18 cellular contexts compared by ENCODE assay signal in the genomic region with DNA sequence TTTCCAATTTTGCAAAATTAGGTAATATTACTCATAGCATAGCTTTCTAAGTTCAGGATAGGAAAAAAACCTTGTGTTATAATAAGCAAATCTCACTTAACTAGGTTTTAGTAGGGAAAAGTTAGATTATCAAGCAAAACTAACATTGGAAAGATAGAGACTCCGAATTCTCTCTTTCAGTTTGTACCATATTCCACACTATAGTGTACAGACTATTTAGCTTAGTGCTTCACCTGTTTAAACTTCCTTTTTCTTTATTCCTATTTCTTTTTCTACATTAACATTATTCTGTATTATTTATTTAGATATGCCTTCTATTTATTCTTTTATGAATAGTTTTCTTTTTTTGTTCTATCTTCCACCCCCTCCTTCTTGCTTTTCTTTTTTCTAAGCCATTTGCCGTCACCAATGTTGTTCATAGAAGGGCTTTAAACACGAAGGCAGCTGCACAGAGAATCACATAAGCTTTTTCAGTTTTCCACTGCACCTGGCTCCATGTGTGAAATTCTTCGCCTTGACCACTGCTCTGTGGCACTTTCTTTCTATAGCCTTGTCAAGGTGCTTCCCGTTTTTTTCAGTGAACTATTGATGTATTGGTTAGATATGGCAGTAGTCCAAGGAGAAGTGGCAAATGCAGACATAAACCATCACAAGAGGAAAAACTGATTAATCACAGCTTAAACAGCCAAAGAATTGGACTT. TPM values are rescaled to one million over a fixed set of nuclear protein-coding genes. Genes with fewer than 3 reads are reported as not detected.
DNase-seq lines count a peak whose midpoint lies in the region; ATAC-seq and TF ChIP-seq lines count a peak whose summit lies in the region.
"Had no signal": no experiment of that assay in that cellular context is flagged by ENCODE, and none has a peak within 500 bp of the region (broad histone marks: within the 10 kb centered on the region; RNA-seq: fewer than 3 reads in every experiment).

No MANE protein-coding gene starts in this region.

- WGBS in mesendoderm (ENCODE audit: extremely low coverage, insufficient coverage, low lambda C conversion rate) = no CpG with 5 or more reads among the region's 5 CpGs

- H3K27ac ChIP-seq in mesendoderm (ENCODE audit: low read depth, low read length) (no peak overlapping the region), breast epithelium (no peak overlapping the region)
- H3K27ac ChIP-seq: parathyroid adenoma, uterus had no signal

- peaks cover 30% of the 10 kb centered on the region for H3K79me2 ChIP-seq in mesendoderm (ENCODE audit: control insufficient read depth, insufficient read depth, low read length)
- H3K79me2 ChIP-seq: parathyroid adenoma had no signal

- intact Hi-C loops in breast epithelium (cut with DNase I; ENCODE audit: low total_unique reads) (no loop called here), Right ventricle myocardium superior (cut with DNase I) (no loop called here)

- H2AK5ac ChIP-seq in mesendoderm (ENCODE audit: low read length) = no peak overlapping the region

- H3K4me3 ChIP-seq in mesendoderm (ENCODE audit: low read length) (no peak overlapping the region), breast epithelium (no peak overlapping the region)
- H3K4me3 ChIP-seq: uterus had no signal

- H3K4me1 ChIP-seq in mesendoderm (ENCODE audit: control insufficient read depth, low read depth, low read length) = no peaks in the 10 kb centered on the region
- peaks cover 0 to 3% of the 10 kb centered on the region in 2 donors for H3K4me1 ChIP-seq in breast epithelium
- H3K4me1 ChIP-seq: parathyroid adenoma, uterus had no signal

- H3K79me1 ChIP-seq in mesendoderm (ENCODE audit: low read length) = peaks cover 4% of the 10 kb centered on the region

- H3K9me3 ChIP-seq in breast epithelium = no peaks in the 10 kb centered on the region
- H3K9me3 ChIP-seq: uterus had no signal

- no peak overlapping the region for H2BK5ac ChIP-seq in mesendoderm (ENCODE audit: low read length)

- no peak overlapping the region for H2BK15ac ChIP-seq in mesendoderm (replicated peaks; ENCODE audit: low read depth)

- no peak overlapping the region for H3K23ac ChIP-seq in mesendoderm (ENCODE audit: low read length)

- in situ Hi-C loops in Caki2 (cut with HindIII; ENCODE audit: low pct_unique_long_range_greater_than_20kb, low sequenced_read_pairs) = no loop called here

- no peak overlapping the region for H4K8ac ChIP-seq in mesendoderm (ENCODE audit: low read depth, low read length)

- no peak overlapping the region for H2BK120ac ChIP-seq in mesendoderm (ENCODE audit: low read depth, low read length)

- no peak overlapping the region for H3K9ac ChIP-seq in mesendoderm (ENCODE audit: low read length)
- H3K9ac ChIP-seq: parathyroid adenoma had no signal

- DNase-seq in Caki2 (ENCODE audit: low read depth) = peak; percentile 14
- peak; percentile 33 for DNase-seq in MV-4-11 (lab: John Stamatoyannopoulos, UW)
- peak; percentile 5 for DNase-seq in UCSD-AML1 (lab: John Stamatoyannopoulos, UW; ENCODE audit: unreplicated experiment)
- DNase-seq in mesendoderm = peak; percentile 14
- no peak for DNase-seq in breast epithelium (ENCODE audit: low spot score in 2 of 2)
- DNase-seq in Right ventricle myocardium superior = no peak
- no peak for DNase-seq in GM19238 (ENCODE audit: insufficient read length, low spot score)
- DNase-seq in DMS 273 treated with DMSO at 0.1 percent for 48 hours (lab: John Stamatoyannopoulos, UW) = no peak
- DNase-seq: activated CD4-positive, alpha-beta T cell treated with anti-CD3 and anti-CD28 coated beads, Interleukin-2, amount 50 U/mL, for 1 hour; activated T-cell treated with anti-CD3 and anti-CD28 coated beads, Interleukin-2, amount 50 U/mL, for 24 hours; effector memory CD4-positive, alpha-beta T cell; IMR-90; NCI-H1436 treated with DMSO at 0.1 percent for 48 hours; NCI-H524 treated with DMSO at 0.1 percent for 48 hours; uterus had no signal

- H3K56ac ChIP-seq in mesendoderm (ENCODE audit: low read length) = no peak overlapping the region

- no peak overlapping the region for H3K18ac ChIP-seq in mesendoderm (ENCODE audit: low read length)

- no peak for TF ChIP-seq POLR2A in breast epithelium (IDR thresholded peaks at IDR 0.05)

- H3K36me3 ChIP-seq in mesendoderm (ENCODE audit: control insufficient read depth, insufficient read depth, low read length) = no peaks in the 10 kb centered on the region
- H3K36me3 ChIP-seq in breast epithelium = no peaks in the 10 kb centered on the region
- H3K36me3 ChIP-seq: uterus had no signal

- H3K4ac ChIP-seq in mesendoderm (ENCODE audit: low read depth, low read length) = no peak overlapping the region

- no peak for TF ChIP-seq CTCF in breast epithelium (IDR thresholded peaks at IDR 0.05)

- no peaks in the 10 kb centered on the region for H3K27me3 ChIP-seq in mesendoderm (ENCODE audit: insufficient read depth, low read length, poor library complexity)
- H3K27me3 ChIP-seq in breast epithelium = peaks cover 0 to 41% of the 10 kb centered on the region in 2 donors

- no peak for ATAC-seq in Right ventricle myocardium superior (ENCODE audit: poor library complexity)
- ATAC-seq: left lobe of liver, Right ventricle myocardium inferior had no signal

- H3K4me2 ChIP-seq in mesendoderm (ENCODE audit: low read length) = no peak overlapping the region

- no peak overlapping the region for H4K5ac ChIP-seq in mesendoderm (ENCODE audit: low read length)

RNA-seq across cellular contexts. Expression of a gene that starts 8.5 kb away (rescaled TPM):
- total RNA-seq in Caki2 (2014; rRNA removed; shearing (Covaris generic); ENCODE audit: low replicate concordance) = 2.4 and 2.5 TPM in 2 replicates
- 86.0 TPM for polyA plus RNA-seq in mesendoderm (2013, experiment 1 of 2)
- polyA plus RNA-seq in mesendoderm (2013, experiment 2 of 2) = 86.7 TPM
- total RNA-seq in breast epithelium (under 1 TPM in 2 of 3 donors, not detected in 1; 0.33 to 0.44 TPM), Right ventricle myocardium superior (0.08 TPM)
- total RNA-seq: left lobe of liver had no signal

Comparison
In these comparisons a context has a peak if more than half of its experiments do, and no peak if none do; other contexts are left out.
1. DNase-seq: peak in Caki2 (single experiment), MV-4-11 (single experiment), UCSD-AML1 (single experiment) and mesendoderm (single experiment); none in breast epithelium (0 of 2), Right ventricle myocardium superior (single experiment), GM19238 (single experiment) and DMS 273 treated with DMSO at 0.1 percent for 48 hours (single experiment).